In the genomic region with DNA sequence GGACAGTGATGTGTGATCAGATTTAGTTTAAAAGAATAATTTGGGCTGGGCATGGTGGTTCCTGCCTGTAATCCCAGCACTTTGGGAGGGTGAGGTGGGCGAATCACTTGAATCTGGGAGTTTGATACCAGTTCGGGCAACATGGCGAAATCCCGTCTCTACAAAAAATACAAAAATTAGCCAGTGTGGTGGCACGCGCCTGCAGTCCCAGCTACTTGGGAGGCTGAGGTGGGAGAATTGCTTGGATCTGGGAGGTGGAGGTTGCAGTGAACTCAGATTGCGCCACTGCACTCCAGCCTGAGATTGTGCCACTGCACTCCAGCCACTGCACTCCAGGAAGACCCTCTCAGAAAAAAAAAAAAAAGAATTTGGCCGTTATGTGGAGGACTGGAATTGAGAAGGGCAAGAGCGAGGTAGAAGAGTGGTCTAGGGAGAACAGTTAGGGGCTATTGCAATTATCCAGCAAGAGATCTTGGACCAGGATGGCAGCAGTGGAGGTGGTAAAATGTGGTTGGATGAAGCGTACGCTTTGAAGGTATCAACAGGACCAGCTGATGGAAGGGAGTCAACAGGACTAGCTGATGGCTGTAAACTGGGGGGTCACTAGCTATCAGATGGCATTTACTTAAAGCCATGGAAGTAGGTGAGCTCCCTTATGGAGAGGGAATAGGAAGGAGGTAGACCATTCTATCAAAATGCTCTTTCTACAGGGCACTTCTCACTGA, we compare ENCODE assay signal across 1 cellular context.
TF ChIP-seq lines count a peak whose summit lies in the region.

No MANE protein-coding gene starts in this region.

TF ChIP-seq in HepG2, 621 proteins besides CTCF, POLR2A, EP300 and RAD21:
- TF ChIP-seq CEBPB (IDR thresholded peaks at IDR 0.05; ENCODE audit: borderline replicate concordance, low read depth, low read length): 0 out of 2 replicates have a peak, but pooled peaks have one; percentile 18
- no peak for TF ChIP-seq ZNF331 (CRISPR knock-in tag; IDR thresholded peaks at IDR 0.05)
- TF ChIP-seq HNRNPK (IDR thresholded peaks at IDR 0.05; ENCODE audit: low read depth, low read length, poor library complexity, severe bottlenecking): no peak
- peak; percentile 47; the same call in 1 of the 2 replicates for TF ChIP-seq ZNF460 (CRISPR knock-in tag; IDR thresholded peaks at IDR 0.05; ENCODE audit: borderline replicate concordance)
- no peak for TF ChIP-seq HHEX (CRISPR knock-in tag; IDR thresholded peaks at IDR 0.05)
- TF ChIP-seq ZNF788 (CRISPR knock-in tag; IDR thresholded peaks at IDR 0.05; ENCODE audit: borderline replicate concordance): no peak
